1 cellular context compared by ENCODE assay signal in the genomic region with DNA sequence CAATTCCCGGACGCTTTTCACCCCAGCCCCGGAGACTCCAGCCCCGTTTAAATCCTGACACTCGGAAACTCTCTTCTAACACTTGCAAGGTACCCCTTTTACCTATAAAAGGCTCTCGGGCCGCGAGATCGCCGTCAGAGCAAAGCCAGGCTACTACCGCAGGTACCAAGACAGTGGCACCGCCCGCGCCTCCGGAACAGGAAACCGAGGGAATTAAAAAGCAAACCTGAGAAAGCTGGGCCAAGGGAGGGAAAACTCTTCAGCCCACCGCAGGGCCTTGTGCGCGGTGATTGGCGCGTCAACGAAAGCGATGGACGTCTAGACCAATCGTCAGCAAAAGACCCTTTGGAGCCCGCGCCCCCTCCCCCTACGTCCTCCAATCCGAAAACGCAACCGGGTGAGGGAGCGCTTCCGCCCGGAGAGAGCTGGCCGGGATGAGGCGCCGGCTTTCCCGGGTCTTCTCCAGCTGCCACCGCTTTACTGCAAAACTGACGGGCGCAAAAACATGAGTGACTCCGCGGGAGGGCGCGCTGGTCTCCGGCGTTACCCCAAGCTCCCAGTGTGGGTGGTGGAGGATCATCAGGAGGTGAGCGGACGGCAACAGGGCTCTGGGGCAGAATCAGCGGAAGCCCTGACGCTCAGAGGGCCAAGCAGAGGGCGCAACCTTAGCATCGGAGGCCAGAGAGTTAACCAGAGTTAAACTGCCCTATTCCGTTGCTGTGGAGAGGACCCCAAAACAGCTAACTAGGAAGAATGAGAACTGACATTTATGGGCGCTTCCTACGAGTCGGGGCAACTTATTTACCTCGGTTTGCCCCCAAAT.
TF ChIP-seq lines count a peak whose summit lies in the region.

TSS of gene C5orf22 (plus strand) at position 414 of the 823 bp plus-strand sequence. CDS start at position 506, 92 bp downstream.
A gene with protein sequence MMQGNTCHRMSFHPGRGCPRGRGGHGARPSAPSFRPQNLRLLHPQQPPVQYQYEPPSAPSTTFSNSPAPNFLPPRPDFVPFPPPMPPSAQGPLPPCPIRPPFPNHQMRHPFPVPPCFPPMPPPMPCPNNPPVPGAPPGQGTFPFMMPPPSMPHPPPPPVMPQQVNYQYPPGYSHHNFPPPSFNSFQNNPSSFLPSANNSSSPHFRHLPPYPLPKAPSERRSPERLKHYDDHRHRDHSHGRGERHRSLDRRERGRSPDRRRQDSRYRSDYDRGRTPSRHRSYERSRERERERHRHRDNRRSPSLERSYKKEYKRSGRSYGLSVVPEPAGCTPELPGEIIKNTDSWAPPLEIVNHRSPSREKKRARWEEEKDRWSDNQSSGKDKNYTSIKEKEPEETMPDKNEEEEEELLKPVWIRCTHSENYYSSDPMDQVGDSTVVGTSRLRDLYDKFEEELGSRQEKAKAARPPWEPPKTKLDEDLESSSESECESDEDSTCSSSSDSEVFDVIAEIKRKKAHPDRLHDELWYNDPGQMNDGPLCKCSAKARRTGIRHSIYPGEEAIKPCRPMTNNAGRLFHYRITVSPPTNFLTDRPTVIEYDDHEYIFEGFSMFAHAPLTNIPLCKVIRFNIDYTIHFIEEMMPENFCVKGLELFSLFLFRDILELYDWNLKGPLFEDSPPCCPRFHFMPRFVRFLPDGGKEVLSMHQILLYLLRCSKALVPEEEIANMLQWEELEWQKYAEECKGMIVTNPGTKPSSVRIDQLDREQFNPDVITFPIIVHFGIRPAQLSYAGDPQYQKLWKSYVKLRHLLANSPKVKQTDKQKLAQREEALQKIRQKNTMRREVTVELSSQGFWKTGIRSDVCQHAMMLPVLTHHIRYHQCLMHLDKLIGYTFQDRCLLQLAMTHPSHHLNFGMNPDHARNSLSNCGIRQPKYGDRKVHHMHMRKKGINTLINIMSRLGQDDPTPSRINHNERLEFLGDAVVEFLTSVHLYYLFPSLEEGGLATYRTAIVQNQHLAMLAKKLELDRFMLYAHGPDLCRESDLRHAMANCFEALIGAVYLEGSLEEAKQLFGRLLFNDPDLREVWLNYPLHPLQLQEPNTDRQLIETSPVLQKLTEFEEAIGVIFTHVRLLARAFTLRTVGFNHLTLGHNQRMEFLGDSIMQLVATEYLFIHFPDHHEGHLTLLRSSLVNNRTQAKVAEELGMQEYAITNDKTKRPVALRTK (N-terminal part only) (minus strand): TSS at position 206 of the 823 bp plus-strand sequence. CDS start 3,034 bp downstream, outside the sequence.

TF ChIP-seq in WTC11, 78 proteins besides CTCF, POLR2A, EP300 and RAD21 (continued from another document):
- TF ChIP-seq, protein P1, sequence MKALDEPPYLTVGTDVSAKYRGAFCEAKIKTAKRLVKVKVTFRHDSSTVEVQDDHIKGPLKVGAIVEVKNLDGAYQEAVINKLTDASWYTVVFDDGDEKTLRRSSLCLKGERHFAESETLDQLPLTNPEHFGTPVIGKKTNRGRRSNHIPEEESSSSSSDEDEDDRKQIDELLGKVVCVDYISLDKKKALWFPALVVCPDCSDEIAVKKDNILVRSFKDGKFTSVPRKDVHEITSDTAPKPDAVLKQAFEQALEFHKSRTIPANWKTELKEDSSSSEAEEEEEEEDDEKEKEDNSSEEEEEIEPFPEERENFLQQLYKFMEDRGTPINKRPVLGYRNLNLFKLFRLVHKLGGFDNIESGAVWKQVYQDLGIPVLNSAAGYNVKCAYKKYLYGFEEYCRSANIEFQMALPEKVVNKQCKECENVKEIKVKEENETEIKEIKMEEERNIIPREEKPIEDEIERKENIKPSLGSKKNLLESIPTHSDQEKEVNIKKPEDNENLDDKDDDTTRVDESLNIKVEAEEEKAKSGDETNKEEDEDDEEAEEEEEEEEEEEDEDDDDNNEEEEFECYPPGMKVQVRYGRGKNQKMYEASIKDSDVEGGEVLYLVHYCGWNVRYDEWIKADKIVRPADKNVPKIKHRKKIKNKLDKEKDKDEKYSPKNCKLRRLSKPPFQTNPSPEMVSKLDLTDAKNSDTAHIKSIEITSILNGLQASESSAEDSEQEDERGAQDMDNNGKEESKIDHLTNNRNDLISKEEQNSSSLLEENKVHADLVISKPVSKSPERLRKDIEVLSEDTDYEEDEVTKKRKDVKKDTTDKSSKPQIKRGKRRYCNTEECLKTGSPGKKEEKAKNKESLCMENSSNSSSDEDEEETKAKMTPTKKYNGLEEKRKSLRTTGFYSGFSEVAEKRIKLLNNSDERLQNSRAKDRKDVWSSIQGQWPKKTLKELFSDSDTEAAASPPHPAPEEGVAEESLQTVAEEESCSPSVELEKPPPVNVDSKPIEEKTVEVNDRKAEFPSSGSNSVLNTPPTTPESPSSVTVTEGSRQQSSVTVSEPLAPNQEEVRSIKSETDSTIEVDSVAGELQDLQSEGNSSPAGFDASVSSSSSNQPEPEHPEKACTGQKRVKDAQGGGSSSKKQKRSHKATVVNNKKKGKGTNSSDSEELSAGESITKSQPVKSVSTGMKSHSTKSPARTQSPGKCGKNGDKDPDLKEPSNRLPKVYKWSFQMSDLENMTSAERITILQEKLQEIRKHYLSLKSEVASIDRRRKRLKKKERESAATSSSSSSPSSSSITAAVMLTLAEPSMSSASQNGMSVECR (CRISPR knock-in tag; IDR thresholded peaks at IDR 0.05; ENCODE audit: borderline replicate concordance): peak; percentile 33; the same call in 1 of the 2 replicates
- TF ChIP-seq MXD4 (CRISPR knock-in tag; IDR thresholded peaks at IDR 0.05; ENCODE audit: borderline replicate concordance) (no peak), MAX (CRISPR knock-in tag; IDR thresholded peaks at IDR 0.05) (no peak; the same call in none of the 2 replicates)
